1 cellular context compared by ENCODE assay signal in genomic region chr16:8797364-8798173, GRCh38.
TF ChIP-seq lines count a peak whose summit lies in the region.

TSS of gene PMM2 (plus strand) at chr16:8797839. CDS start at chr16:8797883, 44 bp downstream.
TSS of gene TMEM186 (minus strand) at chr16:8797639. CDS start at chr16:8797614, 25 bp downstream.

TF ChIP-seq in A549, 52 proteins besides CTCF, POLR2A, EP300 and RAD21 (continued from another document):
- TF ChIP-seq, protein P1, sequence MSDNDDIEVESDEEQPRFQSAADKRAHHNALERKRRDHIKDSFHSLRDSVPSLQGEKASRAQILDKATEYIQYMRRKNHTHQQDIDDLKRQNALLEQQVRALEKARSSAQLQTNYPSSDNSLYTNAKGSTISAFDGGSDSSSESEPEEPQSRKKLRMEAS (IDR thresholded peaks at IDR 0.05), result peak; percentile 99
- TF ChIP-seq EHF (CRISPR knock-in tag; IDR thresholded peaks at IDR 0.05) (peak; percentile 90; the same call in 1 of the 2 replicates), JUNB (IDR thresholded peaks at IDR 0.05) (no peak), RARB (CRISPR knock-in tag; IDR thresholded peaks at IDR 0.05) (no peak), ESRRA (IDR thresholded peaks at IDR 0.05; ENCODE audit: borderline replicate concordance, low read length) (no peak), FOSL2 (IDR thresholded peaks at IDR 0.05) (no peak), FOSL2 (CRISPR knock-in tag; IDR thresholded peaks at IDR 0.05) (peak; percentile 24; the same call in 1 of the 2 replicates), FOXS1 (CRISPR knock-in tag; IDR thresholded peaks at IDR 0.05) (0 out of 2 replicates have a peak, but pooled peaks have one; percentile 22), BHLHE40 (IDR thresholded peaks at IDR 0.05; ENCODE audit: low read depth, low read length) (no peak), CHD4 (IDR thresholded peaks at IDR 0.05; ENCODE audit: borderline replicate concordance) (no peak), CBX8 (IDR thresholded peaks at IDR 0.05) (no peak), ZNF302 (CRISPR knock-in tag; IDR thresholded peaks at IDR 0.05) (no peak), SREBF2 (IDR thresholded peaks at IDR 0.05) (no peak), MAFK (IDR thresholded peaks at IDR 0.05; ENCODE audit: partially characterized antibody) (no peak), ZSCAN20 (CRISPR knock-in tag; IDR thresholded peaks at IDR 0.05) (no peak), TP53 (CRISPR knock-in tag; IDR thresholded peaks at IDR 0.05) (0 out of 2 replicates have a peak, but pooled peaks have one; percentile 59), HDAC2 (IDR thresholded peaks at IDR 0.05) (no peak), FOSB (CRISPR knock-in tag; IDR thresholded peaks at IDR 0.05) (no peak; the same call in 1 of the 2 replicates), CHD2 (IDR thresholded peaks at IDR 0.05; ENCODE audit: low read length, partially characterized antibody) (no peak), CBX2 (IDR thresholded peaks at IDR 0.05; ENCODE audit: borderline replicate concordance, low read depth) (no peak), PBX3 (IDR thresholded peaks at IDR 0.05) (no peak; the same call in 1 of the 2 replicates), PHF8 (IDR thresholded peaks at IDR 0.05; ENCODE audit: borderline replicate concordance, low read depth) (peak; percentile 84), KDM5A (IDR thresholded peaks at IDR 0.05) (no peak; the same call in 1 of the 2 replicates), KDM1A (IDR thresholded peaks at IDR 0.05; ENCODE audit: low read depth) (no peak), HOXB13 (CRISPR knock-in tag; IDR thresholded peaks at IDR 0.05; ENCODE audit: low read depth) (no peak), SMC3 (IDR thresholded peaks at IDR 0.05) (no peak), RCOR1 (IDR thresholded peaks at IDR 0.05; ENCODE audit: low read depth, low read length) (no peak), CEBPB (IDR thresholded peaks at IDR 0.05) (no peak), MAZ (IDR thresholded peaks at IDR 0.05; ENCODE audit: borderline replicate concordance, low read depth, low read length) (no peak), ZC3H11A (IDR thresholded peaks at IDR 0.05) (no peak), HOXB5 (CRISPR knock-in tag; IDR thresholded peaks at IDR 0.05) (peak; percentile 76; the same call in 1 of the 2 replicates), HEYL (CRISPR knock-in tag; IDR thresholded peaks at IDR 0.05) (0 out of 2 replicates have a peak, but pooled peaks have one; percentile 24), RNF2 (IDR thresholded peaks at IDR 0.05; ENCODE audit: borderline replicate concordance, low read depth) (no peak), GATA3 (IDR thresholded peaks at IDR 0.05; ENCODE audit: borderline replicate concordance) (no peak), NPAS2 (CRISPR knock-in tag; IDR thresholded peaks at IDR 0.05; ENCODE audit: borderline replicate concordance) (no peak)
- TF ChIP-seq, protein P2, sequence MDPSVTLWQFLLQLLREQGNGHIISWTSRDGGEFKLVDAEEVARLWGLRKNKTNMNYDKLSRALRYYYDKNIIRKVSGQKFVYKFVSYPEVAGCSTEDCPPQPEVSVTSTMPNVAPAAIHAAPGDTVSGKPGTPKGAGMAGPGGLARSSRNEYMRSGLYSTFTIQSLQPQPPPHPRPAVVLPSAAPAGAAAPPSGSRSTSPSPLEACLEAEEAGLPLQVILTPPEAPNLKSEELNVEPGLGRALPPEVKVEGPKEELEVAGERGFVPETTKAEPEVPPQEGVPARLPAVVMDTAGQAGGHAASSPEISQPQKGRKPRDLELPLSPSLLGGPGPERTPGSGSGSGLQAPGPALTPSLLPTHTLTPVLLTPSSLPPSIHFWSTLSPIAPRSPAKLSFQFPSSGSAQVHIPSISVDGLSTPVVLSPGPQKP (IDR thresholded peaks at IDR 0.05; ENCODE audit: low read depth, low read length), result no peak
- TF ChIP-seq, protein P3, sequence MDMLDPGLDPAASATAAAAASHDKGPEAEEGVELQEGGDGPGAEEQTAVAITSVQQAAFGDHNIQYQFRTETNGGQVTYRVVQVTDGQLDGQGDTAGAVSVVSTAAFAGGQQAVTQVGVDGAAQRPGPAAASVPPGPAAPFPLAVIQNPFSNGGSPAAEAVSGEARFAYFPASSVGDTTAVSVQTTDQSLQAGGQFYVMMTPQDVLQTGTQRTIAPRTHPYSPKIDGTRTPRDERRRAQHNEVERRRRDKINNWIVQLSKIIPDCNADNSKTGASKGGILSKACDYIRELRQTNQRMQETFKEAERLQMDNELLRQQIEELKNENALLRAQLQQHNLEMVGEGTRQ (IDR thresholded peaks at IDR 0.05), result peak; percentile 46; the same call in 1 of the 2 replicates
- TF ChIP-seq, protein P4, sequence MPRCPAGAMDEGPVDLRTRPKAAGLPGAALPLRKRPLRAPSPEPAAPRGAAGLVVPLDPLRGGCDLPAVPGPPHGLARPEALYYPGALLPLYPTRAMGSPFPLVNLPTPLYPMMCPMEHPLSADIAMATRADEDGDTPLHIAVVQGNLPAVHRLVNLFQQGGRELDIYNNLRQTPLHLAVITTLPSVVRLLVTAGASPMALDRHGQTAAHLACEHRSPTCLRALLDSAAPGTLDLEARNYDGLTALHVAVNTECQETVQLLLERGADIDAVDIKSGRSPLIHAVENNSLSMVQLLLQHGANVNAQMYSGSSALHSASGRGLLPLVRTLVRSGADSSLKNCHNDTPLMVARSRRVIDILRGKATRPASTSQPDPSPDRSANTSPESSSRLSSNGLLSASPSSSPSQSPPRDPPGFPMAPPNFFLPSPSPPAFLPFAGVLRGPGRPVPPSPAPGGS (IDR thresholded peaks at IDR 0.05), result peak; percentile 90; the same call in 2 of the 3 replicates
